Comparison of ENCODE assay signal across 1 cellular context in the genomic region with DNA sequence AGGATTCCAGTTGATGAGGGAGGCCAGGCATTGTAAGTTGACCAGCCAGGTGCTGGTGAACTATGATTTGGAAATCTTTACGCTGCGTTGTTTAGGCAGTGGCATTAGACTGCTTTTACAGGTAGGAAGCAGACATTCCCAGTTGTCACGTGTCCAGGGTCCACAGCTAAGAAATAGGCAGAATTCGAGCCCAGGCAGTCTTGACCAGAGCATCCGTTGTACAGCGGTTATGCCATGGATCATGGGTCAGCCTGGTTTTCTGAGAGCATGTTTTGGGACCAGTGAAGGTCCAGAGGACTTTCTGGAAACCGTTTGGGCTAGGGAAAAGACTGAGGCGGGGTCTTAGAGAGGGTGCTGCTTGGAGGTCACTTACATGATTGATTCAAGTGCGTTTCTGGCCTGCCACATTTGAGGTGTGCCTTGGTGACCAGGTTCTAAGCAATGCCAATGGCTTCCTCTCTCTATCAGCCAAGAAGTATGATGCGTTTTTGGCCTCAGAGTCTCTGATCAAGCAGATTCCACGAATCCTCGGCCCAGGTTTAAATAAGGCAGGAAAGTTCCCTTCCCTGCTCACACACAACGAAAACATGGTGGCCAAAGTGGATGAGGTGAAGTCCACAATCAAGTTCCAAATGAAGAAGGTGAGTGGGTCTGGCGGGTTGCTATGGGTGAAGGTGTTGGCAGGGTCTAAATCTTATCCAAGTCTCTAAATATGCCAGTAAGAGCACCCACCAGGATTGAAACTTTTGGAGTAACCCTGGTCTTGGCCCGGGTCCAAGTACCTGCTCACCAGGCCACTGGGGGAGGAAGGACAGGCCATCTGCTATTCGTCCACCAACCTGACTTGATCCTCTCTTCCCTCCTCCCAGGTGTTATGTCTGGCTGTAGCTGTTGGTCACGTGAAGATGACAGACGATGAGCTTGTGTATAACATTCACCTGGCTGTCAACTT.
TF ChIP-seq lines count a peak whose summit lies in the region.

No MANE protein-coding gene starts in this region.

TF ChIP-seq in HepG2, 621 proteins besides CTCF, POLR2A, EP300 and RAD21 (continued from another document and continues in another):
- no peak for TF ChIP-seq THAP11 (CRISPR knock-in tag; IDR thresholded peaks at IDR 0.05)
- TF ChIP-seq, protein P1, sequence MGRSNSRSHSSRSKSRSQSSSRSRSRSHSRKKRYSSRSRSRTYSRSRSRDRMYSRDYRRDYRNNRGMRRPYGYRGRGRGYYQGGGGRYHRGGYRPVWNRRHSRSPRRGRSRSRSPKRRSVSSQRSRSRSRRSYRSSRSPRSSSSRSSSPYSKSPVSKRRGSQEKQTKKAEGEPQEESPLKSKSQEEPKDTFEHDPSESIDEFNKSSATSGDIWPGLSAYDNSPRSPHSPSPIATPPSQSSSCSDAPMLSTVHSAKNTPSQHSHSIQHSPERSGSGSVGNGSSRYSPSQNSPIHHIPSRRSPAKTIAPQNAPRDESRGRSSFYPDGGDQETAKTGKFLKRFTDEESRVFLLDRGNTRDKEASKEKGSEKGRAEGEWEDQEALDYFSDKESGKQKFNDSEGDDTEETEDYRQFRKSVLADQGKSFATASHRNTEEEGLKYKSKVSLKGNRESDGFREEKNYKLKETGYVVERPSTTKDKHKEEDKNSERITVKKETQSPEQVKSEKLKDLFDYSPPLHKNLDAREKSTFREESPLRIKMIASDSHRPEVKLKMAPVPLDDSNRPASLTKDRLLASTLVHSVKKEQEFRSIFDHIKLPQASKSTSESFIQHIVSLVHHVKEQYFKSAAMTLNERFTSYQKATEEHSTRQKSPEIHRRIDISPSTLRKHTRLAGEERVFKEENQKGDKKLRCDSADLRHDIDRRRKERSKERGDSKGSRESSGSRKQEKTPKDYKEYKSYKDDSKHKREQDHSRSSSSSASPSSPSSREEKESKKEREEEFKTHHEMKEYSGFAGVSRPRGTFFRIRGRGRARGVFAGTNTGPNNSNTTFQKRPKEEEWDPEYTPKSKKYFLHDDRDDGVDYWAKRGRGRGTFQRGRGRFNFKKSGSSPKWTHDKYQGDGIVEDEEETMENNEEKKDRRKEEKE (IDR thresholded peaks at IDR 0.05) = no peak
- TF ChIP-seq YY1 (IDR thresholded peaks at IDR 0.05; ENCODE audit: insufficient read depth, insufficient replicate concordance, low read depth, low read length) = no peak
- TF ChIP-seq AGO1 (IDR thresholded peaks at IDR 0.05; ENCODE audit: low read depth, low read length, poor library complexity, severe bottlenecking) = no peak
- no peak for TF ChIP-seq SMARCE1 (IDR thresholded peaks at IDR 0.05; ENCODE audit: borderline replicate concordance)
- no peak for TF ChIP-seq ZNF652 (CRISPR knock-in tag; IDR thresholded peaks at IDR 0.05; ENCODE audit: borderline replicate concordance, low read depth)
- TF ChIP-seq POLR2AphosphoS5 (IDR thresholded peaks at IDR 0.05; ENCODE audit: low read depth, low read length) = peak; percentile 26; the same call in 1 of the 2 replicates
- TF ChIP-seq, protein P2, sequence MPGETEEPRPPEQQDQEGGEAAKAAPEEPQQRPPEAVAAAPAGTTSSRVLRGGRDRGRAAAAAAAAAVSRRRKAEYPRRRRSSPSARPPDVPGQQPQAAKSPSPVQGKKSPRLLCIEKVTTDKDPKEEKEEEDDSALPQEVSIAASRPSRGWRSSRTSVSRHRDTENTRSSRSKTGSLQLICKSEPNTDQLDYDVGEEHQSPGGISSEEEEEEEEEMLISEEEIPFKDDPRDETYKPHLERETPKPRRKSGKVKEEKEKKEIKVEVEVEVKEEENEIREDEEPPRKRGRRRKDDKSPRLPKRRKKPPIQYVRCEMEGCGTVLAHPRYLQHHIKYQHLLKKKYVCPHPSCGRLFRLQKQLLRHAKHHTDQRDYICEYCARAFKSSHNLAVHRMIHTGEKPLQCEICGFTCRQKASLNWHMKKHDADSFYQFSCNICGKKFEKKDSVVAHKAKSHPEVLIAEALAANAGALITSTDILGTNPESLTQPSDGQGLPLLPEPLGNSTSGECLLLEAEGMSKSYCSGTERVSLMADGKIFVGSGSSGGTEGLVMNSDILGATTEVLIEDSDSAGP (CRISPR knock-in tag; IDR thresholded peaks at IDR 0.05; ENCODE audit: borderline replicate concordance) = 0 out of 2 replicates have a peak, but pooled peaks have one; percentile 25
- TF ChIP-seq HOXA5 (CRISPR knock-in tag; IDR thresholded peaks at IDR 0.05) = 0 out of 2 replicates have a peak, but pooled peaks have one; percentile 10
- TF ChIP-seq ZNF136 (CRISPR knock-in tag; IDR thresholded peaks at IDR 0.05; ENCODE audit: low read depth) = no peak
- no peak for TF ChIP-seq RFX1 (IDR thresholded peaks at IDR 0.05)
- TF ChIP-seq FOXM1 (CRISPR knock-in tag; IDR thresholded peaks at IDR 0.05) = no peak
- TF ChIP-seq ZNF784 (CRISPR knock-in tag; IDR thresholded peaks at IDR 0.05; ENCODE audit: borderline replicate concordance) = peak; percentile 19; the same call in 1 of the 2 replicates
- TF ChIP-seq THAP7 (CRISPR knock-in tag; IDR thresholded peaks at IDR 0.05) = no peak
- no peak for TF ChIP-seq ZFP41 (CRISPR knock-in tag; IDR thresholded peaks at IDR 0.05; ENCODE audit: borderline replicate concordance)
- TF ChIP-seq, protein P3, sequence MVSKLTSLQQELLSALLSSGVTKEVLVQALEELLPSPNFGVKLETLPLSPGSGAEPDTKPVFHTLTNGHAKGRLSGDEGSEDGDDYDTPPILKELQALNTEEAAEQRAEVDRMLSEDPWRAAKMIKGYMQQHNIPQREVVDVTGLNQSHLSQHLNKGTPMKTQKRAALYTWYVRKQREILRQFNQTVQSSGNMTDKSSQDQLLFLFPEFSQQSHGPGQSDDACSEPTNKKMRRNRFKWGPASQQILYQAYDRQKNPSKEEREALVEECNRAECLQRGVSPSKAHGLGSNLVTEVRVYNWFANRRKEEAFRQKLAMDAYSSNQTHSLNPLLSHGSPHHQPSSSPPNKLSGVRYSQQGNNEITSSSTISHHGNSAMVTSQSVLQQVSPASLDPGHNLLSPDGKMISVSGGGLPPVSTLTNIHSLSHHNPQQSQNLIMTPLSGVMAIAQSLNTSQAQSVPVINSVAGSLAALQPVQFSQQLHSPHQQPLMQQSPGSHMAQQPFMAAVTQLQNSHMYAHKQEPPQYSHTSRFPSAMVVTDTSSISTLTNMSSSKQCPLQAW (CRISPR knock-in tag; IDR thresholded peaks at IDR 0.05) = no peak
- TF ChIP-seq ZNF768 (CRISPR knock-in tag; IDR thresholded peaks at IDR 0.05) = no peak
- TF ChIP-seq ARID2 (CRISPR knock-in tag; IDR thresholded peaks at IDR 0.05; ENCODE audit: borderline replicate concordance) = peak; percentile 65; the same call in 1 of the 2 replicates
- no peak for TF ChIP-seq HNRNPK (IDR thresholded peaks at IDR 0.05; ENCODE audit: low read depth, low read length, poor library complexity, severe bottlenecking)
- no peak for TF ChIP-seq ZNF556 (CRISPR knock-in tag; IDR thresholded peaks at IDR 0.05; ENCODE audit: borderline replicate concordance)
- TF ChIP-seq, protein P4, sequence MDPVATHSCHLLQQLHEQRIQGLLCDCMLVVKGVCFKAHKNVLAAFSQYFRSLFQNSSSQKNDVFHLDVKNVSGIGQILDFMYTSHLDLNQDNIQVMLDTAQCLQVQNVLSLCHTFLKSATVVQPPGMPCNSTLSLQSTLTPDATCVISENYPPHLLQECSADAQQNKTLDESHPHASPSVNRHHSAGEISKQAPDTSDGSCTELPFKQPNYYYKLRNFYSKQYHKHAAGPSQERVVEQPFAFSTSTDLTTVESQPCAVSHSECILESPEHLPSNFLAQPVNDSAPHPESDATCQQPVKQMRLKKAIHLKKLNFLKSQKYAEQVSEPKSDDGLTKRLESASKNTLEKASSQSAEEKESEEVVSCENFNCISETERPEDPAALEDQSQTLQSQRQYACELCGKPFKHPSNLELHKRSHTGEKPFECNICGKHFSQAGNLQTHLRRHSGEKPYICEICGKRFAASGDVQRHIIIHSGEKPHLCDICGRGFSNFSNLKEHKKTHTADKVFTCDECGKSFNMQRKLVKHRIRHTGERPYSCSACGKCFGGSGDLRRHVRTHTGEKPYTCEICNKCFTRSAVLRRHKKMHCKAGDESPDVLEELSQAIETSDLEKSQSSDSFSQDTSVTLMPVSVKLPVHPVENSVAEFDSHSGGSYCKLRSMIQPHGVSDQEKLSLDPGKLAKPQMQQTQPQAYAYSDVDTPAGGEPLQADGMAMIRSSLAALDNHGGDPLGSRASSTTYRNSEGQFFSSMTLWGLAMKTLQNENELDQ (CRISPR knock-in tag; IDR thresholded peaks at IDR 0.05; ENCODE audit: borderline replicate concordance) = no peak
- TF ChIP-seq DBP (CRISPR knock-in tag; IDR thresholded peaks at IDR 0.05; ENCODE audit: not compliant biosample characterization) = peak; percentile 43
- TF ChIP-seq ZNF207 (IDR thresholded peaks at IDR 0.05; ENCODE audit: borderline replicate concordance) = no peak
- TF ChIP-seq THAP9 (CRISPR knock-in tag; IDR thresholded peaks at IDR 0.05; ENCODE audit: borderline replicate concordance) = no peak
- TF ChIP-seq, protein P5, sequence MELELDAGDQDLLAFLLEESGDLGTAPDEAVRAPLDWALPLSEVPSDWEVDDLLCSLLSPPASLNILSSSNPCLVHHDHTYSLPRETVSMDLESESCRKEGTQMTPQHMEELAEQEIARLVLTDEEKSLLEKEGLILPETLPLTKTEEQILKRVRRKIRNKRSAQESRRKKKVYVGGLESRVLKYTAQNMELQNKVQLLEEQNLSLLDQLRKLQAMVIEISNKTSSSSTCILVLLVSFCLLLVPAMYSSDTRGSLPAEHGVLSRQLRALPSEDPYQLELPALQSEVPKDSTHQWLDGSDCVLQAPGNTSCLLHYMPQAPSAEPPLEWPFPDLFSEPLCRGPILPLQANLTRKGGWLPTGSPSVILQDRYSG (CRISPR knock-in tag; IDR thresholded peaks at IDR 0.05) = 0 out of 2 replicates have a peak, but pooled peaks have one; percentile 25
- TF ChIP-seq, protein P6, sequence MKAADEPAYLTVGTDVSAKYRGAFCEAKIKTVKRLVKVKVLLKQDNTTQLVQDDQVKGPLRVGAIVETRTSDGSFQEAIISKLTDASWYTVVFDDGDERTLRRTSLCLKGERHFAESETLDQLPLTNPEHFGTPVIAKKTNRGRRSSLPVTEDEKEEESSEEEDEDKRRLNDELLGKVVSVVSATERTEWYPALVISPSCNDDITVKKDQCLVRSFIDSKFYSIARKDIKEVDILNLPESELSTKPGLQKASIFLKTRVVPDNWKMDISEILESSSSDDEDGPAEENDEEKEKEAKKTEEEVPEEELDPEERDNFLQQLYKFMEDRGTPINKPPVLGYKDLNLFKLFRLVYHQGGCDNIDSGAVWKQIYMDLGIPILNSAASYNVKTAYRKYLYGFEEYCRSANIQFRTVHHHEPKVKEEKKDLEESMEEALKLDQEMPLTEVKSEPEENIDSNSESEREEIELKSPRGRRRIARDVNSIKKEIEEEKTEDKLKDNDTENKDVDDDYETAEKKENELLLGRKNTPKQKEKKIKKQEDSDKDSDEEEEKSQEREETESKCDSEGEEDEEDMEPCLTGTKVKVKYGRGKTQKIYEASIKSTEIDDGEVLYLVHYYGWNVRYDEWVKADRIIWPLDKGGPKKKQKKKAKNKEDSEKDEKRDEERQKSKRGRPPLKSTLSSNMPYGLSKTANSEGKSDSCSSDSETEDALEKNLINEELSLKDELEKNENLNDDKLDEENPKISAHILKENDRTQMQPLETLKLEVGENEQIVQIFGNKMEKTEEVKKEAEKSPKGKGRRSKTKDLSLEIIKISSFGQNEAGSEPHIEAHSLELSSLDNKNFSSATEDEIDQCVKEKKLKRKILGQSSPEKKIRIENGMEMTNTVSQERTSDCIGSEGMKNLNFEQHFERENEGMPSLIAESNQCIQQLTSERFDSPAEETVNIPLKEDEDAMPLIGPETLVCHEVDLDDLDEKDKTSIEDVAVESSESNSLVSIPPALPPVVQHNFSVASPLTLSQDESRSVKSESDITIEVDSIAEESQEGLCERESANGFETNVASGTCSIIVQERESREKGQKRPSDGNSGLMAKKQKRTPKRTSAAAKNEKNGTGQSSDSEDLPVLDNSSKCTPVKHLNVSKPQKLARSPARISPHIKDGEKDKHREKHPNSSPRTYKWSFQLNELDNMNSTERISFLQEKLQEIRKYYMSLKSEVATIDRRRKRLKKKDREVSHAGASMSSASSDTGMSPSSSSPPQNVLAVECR (CRISPR knock-in tag; IDR thresholded peaks at IDR 0.05; ENCODE audit: borderline replicate concordance) = no peak
- peak; percentile 62 for TF ChIP-seq ZNF605 (CRISPR knock-in tag; IDR thresholded peaks at IDR 0.05)
